ENCODE assay signal across 8 cellular contexts in genomic region chr22:19448739-19449421, GRCh38. TPM values are rescaled to one million over a fixed set of nuclear protein-coding genes. Genes with fewer than 3 reads are reported as not detected.
A peak's percentile ranks its signal among the peaks of the same experiment; 100 is the strongest.
DNase-seq lines count a peak whose midpoint lies in the region; ATAC-seq, FAIRE-seq and TF ChIP-seq lines count a peak whose summit lies in the region.
"Had no signal": no experiment of that assay in that cellular context is flagged by ENCODE, and none has a peak within 500 bp of the region (broad histone marks: within the 10 kb centered on the region; RNA-seq: fewer than 3 reads in every experiment).

No MANE protein-coding gene starts in this region.

- no peak overlapping the region for H2BK120ac ChIP-seq in IMR-90 (ENCODE audit: low read depth, low read length)

- H3K4me2 ChIP-seq in IMR-90 (ENCODE audit: low read depth, low read length) = no peak overlapping the region; the same call in 1 of the 2 replicates

- H3K36me3 ChIP-seq in IMR-90 (ENCODE audit: control insufficient read depth, insufficient read depth, low read length) (peaks cover 30% of the 10 kb centered on the region), sigmoid colon (peaks cover 7 to 49% (median 17%) of the 10 kb centered on the region in 4 donors), uterus (no peaks in the 10 kb centered on the region)

- no peak overlapping the region for H2AK5ac ChIP-seq in IMR-90 (ENCODE audit: low read depth, low read length)

- no peak overlapping the region for H2AK9ac ChIP-seq in IMR-90 (replicated peaks; ENCODE audit: low read depth, low read length, poor library complexity)

- H3K9ac ChIP-seq in IMR-90 (ENCODE audit: low read depth, low read length) = no peak overlapping the region

- dilution Hi-C loops in IMR-90 (cut with HindIII; ENCODE audit: low sequenced_read_pairs, unreplicated experiment) = no loop called here

- POLR2A ChIA-PET in IMR-90 (lab: Charles Lee; ENCODE audit: unreplicated experiment) = no interaction called here

- no peak overlapping the region for H4K91ac ChIP-seq in IMR-90 (ENCODE audit: insufficient read depth, low read depth, low read length)

- in situ Hi-C loops in IMR-90 (cut with MboI; ENCODE audit: low sequenced_read_pairs) = loop anchor here (10.0 kb wide), 1 partner anchor 64 kb away; no protein-coding TSS in a partner anchor

- H2AFZ ChIP-seq in IMR-90 (replicated peaks; ENCODE audit: low read length, poor library complexity) = no peak overlapping the region

- 0 out of 2 replicates have a peak, but pooled peaks cover 2% of the 10 kb centered on the region for H4K20me1 ChIP-seq in IMR-90 (ENCODE audit: insufficient read depth, low read length)

- peaks cover 10% of the 10 kb centered on the region for H3K9me1 ChIP-seq in IMR-90 (ENCODE audit: insufficient read depth, low read length)

- H3K4me3 Mint-ChIP-seq in activated naive CD8-positive, alpha-beta T cell treated with anti-CD3 and anti-CD28 coated beads for 36 hours = peak overlapping the region; percentile 89

- no peak overlapping the region for H3K27ac Mint-ChIP-seq in activated naive CD8-positive, alpha-beta T cell treated with anti-CD3 and anti-CD28 coated beads for 36 hours

- DNase-seq in GM12891 (ENCODE audit: insufficient read length, low spot score) = no peak
- DNase-seq in IMR-90 = no peak
- peak; percentile 26 for DNase-seq in activated naive CD8-positive, alpha-beta T cell treated with anti-CD3 and anti-CD28 coated beads for 36 hours
- DNase-seq in sigmoid colon = no peak
- DNase-seq in uterus = no peak
- DNase-seq: NCI-H1048 had no signal

- H3K4me1 ChIP-seq in IMR-90 (ENCODE audit: control insufficient read depth, insufficient read depth, low read length) = peaks cover 9% of the 10 kb centered on the region
- peaks cover 0 to 27% (median 23%) of the 10 kb centered on the region in 4 donors for H3K4me1 ChIP-seq in sigmoid colon
- no peaks in the 10 kb centered on the region for H3K4me1 ChIP-seq in uterus

- peaks cover 19 to 30% of the 10 kb centered on the region in 2 experiments; a peak in 3 of 4 replicates for H3K79me1 ChIP-seq in IMR-90 (ENCODE audit: low read depth in 1 of 2, low read length in 2 of 2)

- FAIRE-seq in GM12891 (lab: Jason Lieb, UNC) = peak; percentile 57

- H3K4me1 Mint-ChIP-seq in activated naive CD8-positive, alpha-beta T cell treated with anti-CD3 and anti-CD28 coated beads for 36 hours = peaks cover 28% of the 10 kb centered on the region

- ATAC-seq in IMR-90 (ENCODE audit: low read depth) = no peak
- no peak for ATAC-seq in HG03565 (IDR thresholded peaks at IDR 0.05; ENCODE audit: unreplicated experiment)
- no peak for ATAC-seq in GM21619 (IDR thresholded peaks at IDR 0.05; ENCODE audit: unreplicated experiment)

- no peak for TF ChIP-seq RAD21 in IMR-90 (IDR thresholded peaks at IDR 0.05; ENCODE audit: low read length)

- 88% methylated on average over 1 of the region's 5 CpGs; no CpG with 5 or more reads in 1 of the 2 experiments for WGBS in IMR-90 (ENCODE audit: extremely low coverage in 2 of 2, insufficient read length in 1 of 2), 2 experiments
- WGBS in sigmoid colon, 2 donors = 81 to 85% methylated on average over 5 of the region's 5 CpGs

- no peaks in the 10 kb centered on the region for H3K9me3 Mint-ChIP-seq in activated naive CD8-positive, alpha-beta T cell treated with anti-CD3 and anti-CD28 coated beads for 36 hours

- intact Hi-C loops in IMR-90 (cut with micrococcal nuclease) (no loop called here), sigmoid colon (cut with DNase I) (loop anchor here (5.0 to 10.0 kb wide), 4 partner anchors 272 to 493 kb away; partner anchors contain the start of genes COMT, DGCR2, GNB1L and RTL10), uterus (cut with DNase I; ENCODE audit: low total_unique reads) (no loop called here)

- TF ChIP-seq EP300 in sigmoid colon (IDR thresholded peaks at IDR 0.05) = no peak

- no peaks in the 10 kb centered on the region for H3K9me3 ChIP-seq in IMR-90 (ENCODE audit: control insufficient read depth, insufficient read depth, low read length)
- no peaks in the 10 kb centered on the region for H3K9me3 ChIP-seq in sigmoid colon
- H3K9me3 ChIP-seq in uterus = no peaks in the 10 kb centered on the region

- H3K14ac ChIP-seq in IMR-90 (replicated peaks; ENCODE audit: low read depth, low read length) = no peak overlapping the region

- TF ChIP-seq POLR2A in GM12891 (IDR thresholded peaks at IDR 0.05; ENCODE audit: low read depth, low read length) (no peak), IMR-90 (IDR thresholded peaks at IDR 0.05; ENCODE audit: low read depth, low read length) (no peak), sigmoid colon (IDR thresholded peaks at IDR 0.05) (no peak), uterus (IDR thresholded peaks at IDR 0.05) (no peak)

- no peak overlapping the region for H3K27ac ChIP-seq in IMR-90 (ENCODE audit: insufficient read depth, low read length)
- H3K27ac ChIP-seq in sigmoid colon = peak overlapping the region in 3 of 4 donors; percentile 91 to 93 (median 92)
- no peak overlapping the region for H3K27ac ChIP-seq in uterus

- H4K8ac ChIP-seq in IMR-90 (ENCODE audit: low read depth in 2 of 2, low read length in 2 of 2) = no peak overlapping the region

- no peak overlapping the region for H2BK15ac ChIP-seq in IMR-90 (ENCODE audit: low read depth, low read length)

- BruUV-seq in IMR-90 (replicated peaks; lab: Mats Ljungman, UMichigan) = no TSS peak

- no peaks in the 10 kb centered on the region for H3K27me3 ChIP-seq in IMR-90 (ENCODE audit: control insufficient read depth, insufficient read depth, low read length)
- no peaks in the 10 kb centered on the region for H3K27me3 ChIP-seq in sigmoid colon
- H3K27me3 ChIP-seq in uterus = no peaks in the 10 kb centered on the region

- CTCF ChIA-PET in IMR-90 (lab: Yijun Ruan, JAX) = no interaction called here

- no peak overlapping the region for H4K5ac ChIP-seq in IMR-90 (ENCODE audit: low read depth, low read length)

- no peak overlapping the region for H2BK20ac ChIP-seq in IMR-90 (ENCODE audit: low read depth, low read length)

- H3K23ac ChIP-seq in IMR-90 (ENCODE audit: low read depth, low read length) = peak overlapping the region; percentile 11; the same call in 1 of the 2 replicates

- H3K4ac ChIP-seq in IMR-90 (ENCODE audit: low read depth, low read length) = no peak overlapping the region

- no peak overlapping the region for H2BK5ac ChIP-seq in IMR-90 (ENCODE audit: low read depth, low read length, poor library complexity, severe bottlenecking)

- no peaks in the 10 kb centered on the region for H3K27me3 Mint-ChIP-seq in activated naive CD8-positive, alpha-beta T cell treated with anti-CD3 and anti-CD28 coated beads for 36 hours

- TF ChIP-seq CTCF in IMR-90 (conservative IDR thresholded peaks at IDR 0.05; ENCODE audit: low read depth, low read length) = no peak
- no peak for TF ChIP-seq CTCF in sigmoid colon (IDR thresholded peaks at IDR 0.05)
- no peak for TF ChIP-seq CTCF in uterus (IDR thresholded peaks at IDR 0.05)

- H3K56ac ChIP-seq in IMR-90 (ENCODE audit: extremely low read depth, insufficient read depth, low read length) = no peak overlapping the region

- no peak overlapping the region for H3K18ac ChIP-seq in IMR-90 (ENCODE audit: low read depth, low read length)

- no peak overlapping the region for H3K4me3 ChIP-seq in IMR-90 (ENCODE audit: insufficient read depth, low read depth, low read length)
- peak overlapping the region in 1 of 4 donors; percentile 94 for H3K4me3 ChIP-seq in sigmoid colon
- no peak overlapping the region for H3K4me3 ChIP-seq in uterus

- H3K36me3 Mint-ChIP-seq in activated naive CD8-positive, alpha-beta T cell treated with anti-CD3 and anti-CD28 coated beads for 36 hours = peaks cover 21% of the 10 kb centered on the region

RNA-seq across cellular contexts. Expression of gene C22orf39, which starts 1.4 kb away (rescaled TPM):
- 18.7 TPM for polyA plus RNA-seq in GM12891 (2012; ENCODE audit: low read depth, missing spikeins)
- total RNA-seq in IMR-90 (2012; rRNA removed) (8.2 and 9.2 TPM in 2 replicates), sigmoid colon (100 to 1,000 TPM in 2 of 4 donors, 10 to 100 TPM in 2; 88.1 to 135 (median 102) TPM), uterus (100 to 1,000 TPM in 1 of 4 donors, 10 to 100 TPM in 3; 38.4 to 112 (median 47.8) TPM)
- polyA plus RNA-seq in IMR-90 (2012; rRNA removed) (8.9 and 10.2 TPM in 2 replicates), sigmoid colon (10 to 100 TPM; 25.2 to 39.0 (median 29.5) TPM)
- 11.9 and 14.7 TPM in 2 replicates for polyA plus RNA-seq in IMR-90 (2012; cell fraction: cytosol; rRNA removed)
- 7.8 and 8.0 TPM in 2 replicates for polyA plus RNA-seq in IMR-90 (2012; cell fraction: nucleus; rRNA removed; ENCODE audit: low replicate concordance)
- 10 to 100 TPM; 21.7 to 23.6 TPM for total RNA-seq in activated naive CD8-positive, alpha-beta T cell treated with anti-CD3 and anti-CD28 coated beads for 36 hours

RNA-seq across cellular contexts. Expression of gene MRPL40, which starts 16.5 kb away (rescaled TPM):
- polyA plus RNA-seq in GM12891 (2012; ENCODE audit: low read depth, missing spikeins) = 46.5 TPM
- total RNA-seq in IMR-90 (2012; rRNA removed) (37.5 and 48.9 TPM in 2 replicates), sigmoid colon (10 to 100 TPM; 19.5 to 32.3 (median 26.4) TPM), uterus (10 to 100 TPM in 3 of 4 donors, 1 to 10 TPM in 1; 5.0 to 20.4 (median 12.3) TPM)
- polyA plus RNA-seq in IMR-90 (2012; rRNA removed) (36.7 and 38.0 TPM in 2 replicates), sigmoid colon (10 to 100 TPM; 25.7 to 32.4 (median 30.1) TPM)
- polyA plus RNA-seq in IMR-90 (2012; cell fraction: cytosol; rRNA removed) = 11.3 and 15.3 TPM in 2 replicates
- 3.0 and 12.5 TPM in 2 replicates for polyA plus RNA-seq in IMR-90 (2012; cell fraction: nucleus; rRNA removed; ENCODE audit: low replicate concordance)
- 10 to 100 TPM; 47.7 to 48.3 TPM for total RNA-seq in activated naive CD8-positive, alpha-beta T cell treated with anti-CD3 and anti-CD28 coated beads for 36 hours

RNA-seq across cellular contexts. Expression of gene HIRA, which starts 17.3 kb away (rescaled TPM):
- 11.0 TPM for polyA plus RNA-seq in GM12891 (2012; ENCODE audit: low read depth, missing spikeins)
- total RNA-seq in IMR-90 (2012; rRNA removed) (13.9 and 14.5 TPM in 2 replicates), sigmoid colon (10 to 100 TPM; 11.8 to 18.6 (median 16.0) TPM), uterus (10 to 100 TPM in 2 of 4 donors, 1 to 10 TPM in 1, under 1 TPM in 1; 0.29 to 32.1 (median 11.7) TPM)
- polyA plus RNA-seq in IMR-90 (2012; rRNA removed) (22.6 and 24.2 TPM in 2 replicates), sigmoid colon (10 to 100 TPM; 11.1 to 25.0 (median 13.2) TPM)
- 13.5 and 19.1 TPM in 2 replicates for polyA plus RNA-seq in IMR-90 (2012; cell fraction: cytosol; rRNA removed)
- polyA plus RNA-seq in IMR-90 (2012; cell fraction: nucleus; rRNA removed; ENCODE audit: low replicate concordance) = 20.6 and 27.4 TPM in 2 replicates
- total RNA-seq in activated naive CD8-positive, alpha-beta T cell treated with anti-CD3 and anti-CD28 coated beads for 36 hours = 10 to 100 TPM; 42.9 to 47.6 TPM

RNA-seq across cellular contexts. Expression of gene UFD1, which starts 30.1 kb away (rescaled TPM):
- 76.7 TPM for polyA plus RNA-seq in GM12891 (2012; ENCODE audit: low read depth, missing spikeins)
- 138 and 152 TPM in 2 replicates for total RNA-seq in IMR-90 (2012; rRNA removed)
- polyA plus RNA-seq in IMR-90 (2012; rRNA removed) = 149 and 153 TPM in 2 replicates
- polyA plus RNA-seq in IMR-90 (2012; cell fraction: cytosol; rRNA removed) = 92.0 and 129 TPM in 2 replicates
- polyA plus RNA-seq in IMR-90 (2012; cell fraction: nucleus; rRNA removed; ENCODE audit: low replicate concordance) = 67.8 and 81.3 TPM in 2 replicates
- total RNA-seq in activated naive CD8-positive, alpha-beta T cell treated with anti-CD3 and anti-CD28 coated beads for 36 hours = 10 to 100 TPM; 71.1 to 79.3 TPM
- total RNA-seq in sigmoid colon = 10 to 100 TPM; 28.5 to 45.7 (median 31.4) TPM
- 100 to 1,000 TPM in 2 of 3 donors, 10 to 100 TPM in 1; 84.3 to 131 (median 111) TPM for polyA plus RNA-seq in sigmoid colon
- total RNA-seq in uterus = 10 to 100 TPM; 30.5 to 55.0 (median 45.7) TPM

RNA-seq across cellular contexts. Expression of gene CDC45, which starts 30.8 kb away (rescaled TPM):
- polyA plus RNA-seq in GM12891 (2012; ENCODE audit: low read depth, missing spikeins) = 32.7 TPM
- total RNA-seq in IMR-90 (2012; rRNA removed) (37.5 and 44.6 TPM in 2 replicates), sigmoid colon (under 1 TPM in 1 of 4 donors, not detected in 3; 0.14 TPM), uterus (10 to 100 TPM in 1 of 4 donors, not detected in 3; 11.7 TPM)
- polyA plus RNA-seq in IMR-90 (2012; rRNA removed) (20.0 and 22.7 TPM in 2 replicates), sigmoid colon (10 to 100 TPM in 1 of 3 donors, 1 to 10 TPM in 2; 2.4 to 16.6 (median 9.7) TPM)
- polyA plus RNA-seq in IMR-90 (2012; cell fraction: cytosol; rRNA removed) = 7.7 and 9.1 TPM in 2 replicates
- 24.8 and 25.7 TPM in 2 replicates for polyA plus RNA-seq in IMR-90 (2012; cell fraction: nucleus; rRNA removed; ENCODE audit: low replicate concordance)
- total RNA-seq in activated naive CD8-positive, alpha-beta T cell treated with anti-CD3 and anti-CD28 coated beads for 36 hours = 100 to 1,000 TPM; 110 to 114 TPM

Comparison
In these comparisons a context has a peak if more than half of its experiments do, and no peak if none do; other contexts are left out.
1. H3K27ac ChIP-seq: peak in sigmoid colon (3 of 4); none in IMR-90 (single experiment) and uterus (0 of 2).